12 cellular contexts compared by ENCODE assay signal in genomic region chr4:52693492-52693891, GRCh38. TPM values are rescaled to one million over a fixed set of nuclear protein-coding genes. Genes with fewer than 3 reads are reported as not detected.
"Had no signal": no experiment of that assay in that cellular context is flagged by ENCODE, and none has a peak within 500 bp of the region (broad histone marks: within the 10 kb centered on the region; RNA-seq: fewer than 3 reads in every experiment).

No MANE protein-coding gene starts in this region.

- H3K4me3 ChIP-seq: GM23248, GM23338, HAP-1 had no signal

- H3K9ac ChIP-seq: GM23248 had no signal

- H3K27ac ChIP-seq: GM23248 had no signal

- H3K36me3 ChIP-seq: HAP-1 had no signal

- FAIRE-seq: H1, H54 had no signal

- ATAC-seq: GM23338, HCT116 had no signal

- DNase-seq: GM23248, GOT3, H7, H9, HCEC 1CT, HFFc6 had no signal

- H2AFZ ChIP-seq: GM23248, GM23338 had no signal

- H3K4me2 ChIP-seq: GM23338 had no signal

- H3K9me3 ChIP-seq: HAP-1 had no signal

RNA-seq across cellular contexts. Expression of gene ERVMER34-1, which starts 57.7 kb away (rescaled TPM):
- total RNA-seq: GM23248, H4, HFFc6 had no signal
- polyA plus RNA-seq: GM23248 had no signal
